8 cellular contexts compared by ENCODE assay signal in the genomic region with DNA sequence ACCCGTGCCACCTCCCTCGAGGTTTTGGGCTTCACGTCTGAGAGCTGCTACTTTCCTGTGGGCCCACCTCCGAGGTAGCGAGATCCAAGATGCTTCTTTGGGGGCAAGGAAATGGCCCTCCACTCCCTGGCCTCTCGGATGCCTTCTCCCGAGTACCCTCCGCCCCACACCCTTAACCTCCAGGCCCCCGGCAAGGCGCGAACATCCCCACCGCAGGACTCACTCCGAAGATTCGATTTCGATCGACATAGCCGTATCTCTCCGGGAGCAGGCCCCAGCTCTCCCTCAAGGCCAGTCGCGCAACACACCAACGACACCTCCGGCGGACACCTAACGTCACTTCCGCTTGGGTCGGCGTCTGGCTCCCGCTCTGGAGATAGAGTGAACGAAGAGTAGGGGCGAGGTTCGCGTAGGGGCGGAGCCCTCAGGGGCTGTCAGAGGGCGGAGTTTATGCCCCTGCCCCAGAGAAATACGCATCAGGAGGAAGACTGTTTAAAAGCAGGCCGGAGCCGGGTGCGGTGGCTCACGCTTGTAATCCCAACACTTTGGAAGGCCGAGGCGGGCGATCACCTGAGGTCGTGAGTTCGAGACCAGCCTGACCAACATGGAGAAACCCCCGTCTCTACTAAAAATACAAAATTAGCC. TPM values are rescaled to one million over a fixed set of nuclear protein-coding genes. Genes with fewer than 3 reads are reported as not detected.
A peak's percentile ranks its signal among the peaks of the same experiment; 100 is the strongest.
DNase-seq lines count a peak whose midpoint lies in the region; ATAC-seq and TF ChIP-seq lines count a peak whose summit lies in the region.

A gene (minus strand): TSS at position 315 of the 645 bp plus-strand sequence. CDS start 66 bp downstream, at position 249.

- H3K27me3 ChIP-seq in BJ (ENCODE audit: control insufficient read depth, insufficient read depth, low read length), result no peaks in the 10 kb centered on the region
- no peaks in the 10 kb centered on the region for H3K27me3 ChIP-seq in colonic mucosa
- H3K27me3 ChIP-seq in layer of hippocampus (ENCODE audit: control insufficient read depth, insufficient read depth, low read length), result no peaks in the 10 kb centered on the region

- H3K36me3 Mint-ChIP-seq in activated CD4-positive, alpha-beta T cell treated with anti-CD3 and anti-CD28 coated beads, Interleukin-2, amount 10 ng/mL, durations not matched to agents 24 days and 14 days (ENCODE audit: low read depth), result peaks cover 26% of the 10 kb centered on the region

- H3K4me1 Mint-ChIP-seq in activated CD4-positive, alpha-beta T cell treated with anti-CD3 and anti-CD28 coated beads, Interleukin-2, amount 10 ng/mL, durations not matched to agents 24 days and 14 days, result peaks cover 19% of the 10 kb centered on the region

- H3K27ac ChIP-seq in colonic mucosa (peak within 1 kb of the TSS; percentile 86), layer of hippocampus (ENCODE audit: low read depth, low read length) (peak within 1 kb of the TSS; percentile 92)

- peak within 1 kb of the TSS; percentile 97 for H3K27ac Mint-ChIP-seq in activated CD4-positive, alpha-beta T cell treated with anti-CD3 and anti-CD28 coated beads, Interleukin-2, amount 10 ng/mL, durations not matched to agents 24 days and 14 days

- ATAC-seq in GM19324 (IDR thresholded peaks at IDR 0.05; ENCODE audit: low FRiP score, unreplicated experiment), result peak; percentile 98
- peak; percentile 98 for ATAC-seq in HG03469 (IDR thresholded peaks at IDR 0.05; ENCODE audit: unreplicated experiment)

- H3K27me3 Mint-ChIP-seq in activated CD4-positive, alpha-beta T cell treated with anti-CD3 and anti-CD28 coated beads, Interleukin-2, amount 10 ng/mL, durations not matched to agents 24 days and 14 days, result no peaks in the 10 kb centered on the region

- peak within 1 kb of the TSS; percentile 61 for H3K4me3 ChIP-seq in BJ (ENCODE audit: low read depth, low read length)
- peak within 1 kb of the TSS; percentile 78 for H3K4me3 ChIP-seq in colonic mucosa

- H3K9ac ChIP-seq in colonic mucosa (ENCODE audit: low read depth in 2 of 2, low read length in 2 of 2), result peak within 1 kb of the TSS; percentile 94 to 98

- H3K4me3 Mint-ChIP-seq in activated CD4-positive, alpha-beta T cell treated with anti-CD3 and anti-CD28 coated beads, Interleukin-2, amount 10 ng/mL, durations not matched to agents 24 days and 14 days, result peak within 1 kb of the TSS; percentile 98

- no peak for TF ChIP-seq CTCF in BJ (IDR thresholded peaks at IDR 0.05; ENCODE audit: insufficient read depth, low read depth, low read length)
- TF ChIP-seq CTCF in colonic mucosa (IDR thresholded peaks at IDR 0.05), result no peak

- no peaks in the 10 kb centered on the region for H3K9me3 Mint-ChIP-seq in activated CD4-positive, alpha-beta T cell treated with anti-CD3 and anti-CD28 coated beads, Interleukin-2, amount 10 ng/mL, durations not matched to agents 24 days and 14 days

- intact Hi-C loops in activated CD4-positive, alpha-beta T cell treated with anti-CD3 and anti-CD28 coated beads, Interleukin-2, amount 10 ng/mL, durations not matched to agents 24 days and 14 days (cut with micrococcal nuclease), result loop anchor here (1.0 to 5.0 kb wide), 7 partner anchors 51 to 524 kb away; a partner anchor contains a TSS
- intact Hi-C loops in colonic mucosa (cut with DNase I), result no loop called here

- CTCF ChIA-PET in BJ (lab: Yijun Ruan, JAX), result interaction anchor here (0.7 to 4.6 kb wide), 3 partner anchors 150 to 1571 kb away, joined by 3 to 50 read pairs (median 3); no protein-coding TSS in a partner anchor

- DNase-seq in BJ (ENCODE audit: low read depth), result peak; percentile 89
- peak; percentile 93 for DNase-seq in NCI-H526 treated with DMSO at 0.1 percent for 48 hours (lab: John Stamatoyannopoulos, UW)
- DNase-seq in activated CD4-positive, alpha-beta T cell treated with anti-CD3 and anti-CD28 coated beads, Interleukin-2, amount 10 ng/mL, durations not matched to agents 24 days and 14 days, result peak; percentile 99
- peak; percentile 97 for DNase-seq in colonic mucosa
- DNase-seq in stimulated activated CD4-positive, alpha-beta T cell treated with anti-CD3 and anti-CD28 coated beads, Interleukin-1b, Interleukin-23, amount 100 ng/mL, for 4 hours (ENCODE audit: low read depth in 2 of 2), result peak; percentile 85 to 91

- no peaks in the 10 kb centered on the region for H3K4me1 ChIP-seq in colonic mucosa

- POLR2A ChIA-PET in BJ (lab: Charles Lee), result interaction anchor here (0.5 to 0.7 kb wide), 3 partner anchors 13 to 1070 kb away, joined by 3 to 13 read pairs (median 3); a partner anchor contains a TSS

- H3K36me3 ChIP-seq in BJ (ENCODE audit: control insufficient read depth, insufficient read depth, low read length) (peaks cover 3% of the 10 kb centered on the region), colonic mucosa (no peaks in the 10 kb centered on the region)

- H3K9me3 ChIP-seq in colonic mucosa, result no peaks in the 10 kb centered on the region

RNA-seq across cellular contexts. Expression of the gene that starts here (rescaled TPM):
- 9.9 and 16.7 TPM in 2 replicates for polyA plus RNA-seq in BJ (2011; rRNA removed)
- 9.6 and 11.4 TPM in 2 replicates for polyA minus RNA-seq in BJ (2011; rRNA and poly(A)+ RNA removed)
- 28.6 and 30.2 TPM in 2 replicates for total RNA-seq in activated CD4-positive, alpha-beta T cell treated with anti-CD3 and anti-CD28 coated beads, Interleukin-2, amount 10 ng/mL, durations not matched to agents 24 days and 14 days
- total RNA-seq in colonic mucosa, result 10 to 100 TPM; 17.4 to 18.7 TPM

Comparison
In these comparisons a context has a peak if more than half of its experiments do, and no peak if none do; other contexts are left out.
1. Peak in every context shown above with its lines: DNase-seq, ATAC-seq, H3K4me3 ChIP-seq and H3K27ac ChIP-seq.